Comparison of ENCODE assay signal across 8 cellular contexts in genomic region chr22:41460071-41460470, GRCh38. TPM values are rescaled to one million over a fixed set of nuclear protein-coding genes. Genes with fewer than 3 reads are reported as not detected.
DNase-seq lines count a peak whose midpoint lies in the region; ATAC-seq lines count a peak whose summit lies in the region.
"Not testable (repeated sequence)": the region's sequence is repeated elsewhere in the genome, so short reads cannot be mapped to it uniquely, and the experiment has no call there.

No MANE protein-coding gene starts in this region.

- ATAC-seq in Right ventricle myocardium inferior (peak; percentile 52), right cardiac atrium (peak in 1 of 2 donors; percentile 49)

- in situ Hi-C loops in G401 (cut with HindIII; ENCODE audit: low sequenced_read_pairs), result not testable (repeated sequence)

- H3K4me1 ChIP-seq in right cardiac atrium (ENCODE audit: control insufficient read depth, insufficient read depth, low read length); rectal smooth muscle tissue (ENCODE audit: control insufficient read depth, insufficient read depth, low read length): not testable (repeated sequence)

- H3K9me3 ChIP-seq in right cardiac atrium (ENCODE audit: control insufficient read depth, low read length), result not testable (repeated sequence)

- peaks cover 18% of the 10 kb centered on the region for H3K4me1 Mint-ChIP-seq in activated T-cell treated with anti-CD3 and anti-CD28 coated beads, Interleukin-2, amount 50 U/mL, for 24 hours (ENCODE audit: low read depth)

- H3K36me3 Mint-ChIP-seq in activated T-cell treated with anti-CD3 and anti-CD28 coated beads, Interleukin-2, amount 50 U/mL, for 24 hours (ENCODE audit: low read depth), result peaks cover 81% of the 10 kb centered on the region

- not testable (repeated sequence) for H3K27me3 ChIP-seq in right cardiac atrium (ENCODE audit: control insufficient read depth, insufficient read depth); rectal smooth muscle tissue (ENCODE audit: control insufficient read depth, insufficient read depth, low read length)

- H3K36me3 ChIP-seq in rectal smooth muscle tissue (ENCODE audit: control insufficient read depth, insufficient read depth, low read length), result peaks cover 31% of the 10 kb centered on the region

- H3K27me3 Mint-ChIP-seq in activated T-cell treated with anti-CD3 and anti-CD28 coated beads, Interleukin-2, amount 50 U/mL, for 24 hours, result not testable (repeated sequence)

- peak overlapping the region; percentile 9 for H3K27ac ChIP-seq in caudate nucleus (ENCODE audit: low read depth, low read length)
- H3K27ac ChIP-seq in right cardiac atrium (ENCODE audit: low read length), result not testable (repeated sequence)
- H3K27ac ChIP-seq in rectal smooth muscle tissue (ENCODE audit: low read depth, low read length), result peak overlapping the region; percentile 43
- peak overlapping the region; percentile 65 for H3K27ac ChIP-seq in temporal lobe (ENCODE audit: low read depth, low read length)

- DNase-seq in G401 (ENCODE audit: low spot score) (peak; percentile 31), caudate nucleus (lab: John Stamatoyannopoulos, UW) (peak in 48 of 61 donors; percentile 16 to 91 (median 56)), Right ventricle myocardium inferior (ENCODE audit: missing footprints) (peak; percentile 76), right cardiac atrium (peak; percentile 47 to 79 (median 78)), mucosa of gallbladder (ENCODE audit: low spot score) (peak; percentile 75)
- not testable (repeated sequence) for DNase-seq in activated T-cell treated with anti-CD3 and anti-CD28 coated beads, Interleukin-2, amount 50 U/mL, for 24 hours

- not testable (repeated sequence) for H3K9me3 Mint-ChIP-seq in activated T-cell treated with anti-CD3 and anti-CD28 coated beads, Interleukin-2, amount 50 U/mL, for 24 hours

- H3K4me3 ChIP-seq in right cardiac atrium (ENCODE audit: low read length); rectal smooth muscle tissue (ENCODE audit: low read length): not testable (repeated sequence)

- not testable (repeated sequence) for H3K9ac ChIP-seq in rectal smooth muscle tissue (ENCODE audit: low read length)

- H3K27ac Mint-ChIP-seq in activated T-cell treated with anti-CD3 and anti-CD28 coated beads, Interleukin-2, amount 50 U/mL, for 24 hours, result peak overlapping the region; percentile 38

- H3K4me3 Mint-ChIP-seq in activated T-cell treated with anti-CD3 and anti-CD28 coated beads, Interleukin-2, amount 50 U/mL, for 24 hours, result not testable (repeated sequence)

- intact Hi-C loops in Right ventricle myocardium inferior (cut with DNase I), result not testable (repeated sequence)
- intact Hi-C loops in right cardiac atrium (cut with DNase I), result loop anchor here in 1 of 4 donors (10.0 kb wide), 1 partner anchor 55 kb away; no protein-coding TSS in a partner anchor

- 56% methylated on average over 5 of the region's 5 CpGs for WGBS in right cardiac atrium

RNA-seq across cellular contexts. Expression of gene PHF5A, which starts 8.4 kb away (rescaled TPM):
- 133 and 134 TPM in 2 replicates for total RNA-seq in G401 (2014; rRNA removed; shearing (Covaris generic))
- total RNA-seq in Right ventricle myocardium inferior (25.5 TPM), right cardiac atrium (10 to 100 TPM; 22.4 to 26.0 (median 25.0) TPM), mucosa of gallbladder (29.1 TPM), temporal lobe (25.6 TPM)
- polyA plus RNA-seq in right cardiac atrium, result 34.6 TPM

RNA-seq across cellular contexts. Expression of gene ACO2, which starts 8.8 kb away (rescaled TPM):
- 171 and 184 TPM in 2 replicates for total RNA-seq in G401 (2014; rRNA removed; shearing (Covaris generic))
- total RNA-seq in Right ventricle myocardium inferior (810 TPM), right cardiac atrium (100 to 1,000 TPM; 532 to 611 (median 544) TPM), mucosa of gallbladder (172 TPM), temporal lobe (72.5 TPM)
- 471 TPM for polyA plus RNA-seq in right cardiac atrium

RNA-seq across cellular contexts. Expression of gene TOB2, which starts 13.5 kb away (rescaled TPM):
- total RNA-seq in G401 (2014; rRNA removed; shearing (Covaris generic)), result 33.3 and 34.4 TPM in 2 replicates
- total RNA-seq in Right ventricle myocardium inferior (68.0 TPM), right cardiac atrium (10 to 100 TPM; 52.3 to 72.7 (median 69.4) TPM), mucosa of gallbladder (131 TPM), temporal lobe (12.5 TPM)
- 39.4 TPM for polyA plus RNA-seq in right cardiac atrium
